In the genomic region with DNA sequence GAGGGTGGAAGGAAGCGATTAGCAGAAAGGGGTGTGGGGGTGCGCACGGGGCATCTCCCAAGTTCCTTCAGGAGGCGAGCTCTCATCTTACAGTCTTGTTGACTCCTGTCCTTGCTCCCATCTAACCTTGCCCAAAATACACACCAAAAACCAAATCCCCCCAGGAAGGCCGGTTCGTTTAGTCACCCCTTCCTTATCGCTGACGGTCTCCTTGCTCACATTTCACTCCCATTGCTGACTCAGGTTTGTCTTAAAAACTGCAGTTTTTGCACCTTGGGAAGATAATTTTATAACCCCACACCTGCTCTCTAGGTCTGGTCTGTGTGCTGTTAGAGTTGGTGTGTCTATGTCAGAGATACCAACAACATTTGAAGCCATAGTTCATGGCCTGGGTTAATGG, we compare ENCODE assay signal across 21 cellular contexts.
"Had no signal": no experiment of that assay in that cellular context is flagged by ENCODE, and none has a peak within 500 bp of the region (broad histone marks: within the 10 kb centered on the region; RNA-seq: fewer than 3 reads in every experiment).

No MANE protein-coding gene starts in this region.

- H3K36me3 Mint-ChIP-seq: memory B cell; naive B cell; stimulated activated memory B cell treated with anti-CD40 and anti-IgM and Interleukin-4, amounts not matched to agents 10 μg/mL and 1 μg/mL and 100 μg/mL, for 72 hours had no signal

- H3K4me3 ChIP-seq: ascending aorta, breast epithelium, esophagus muscularis mucosa, gastroesophageal sphincter, heart right ventricle, mucosa of descending colon, pancreas, sigmoid colon, spleen, thoracic aorta had no signal

- H3K27me3 ChIP-seq: ascending aorta, breast epithelium, esophagus muscularis mucosa, gastroesophageal sphincter, heart right ventricle, pancreas, sigmoid colon had no signal

- ATAC-seq: gastroesophageal sphincter; heart right ventricle; mucosa of descending colon; pancreas; stimulated activated memory B cell treated with anti-CD40 and anti-IgM and Interleukin-4, amounts not matched to agents 10 μg/mL and 1 μg/mL and 100 μg/mL, for 72 hours had no signal

- H3K9me3 ChIP-seq: ascending aorta, breast epithelium, esophagus muscularis mucosa, gastroesophageal sphincter, heart right ventricle, mucosa of descending colon, pancreas, sigmoid colon, spleen, thoracic aorta had no signal

- H3K4me1 Mint-ChIP-seq: memory B cell, naive B cell had no signal

- H3K4me1 ChIP-seq: ascending aorta, breast epithelium had no signal

- H3K27ac Mint-ChIP-seq: activated CD4-positive, alpha-beta memory T cell treated with anti-CD3 and anti-CD28 coated beads, Interleukin-2, amount 10 ng/mL, durations not matched to agents 7 days and 5 days; activated naive CD4-positive, alpha-beta T cell treated with anti-CD3 and anti-CD28 coated beads for 36 hours; memory B cell; naive B cell; stimulated activated memory B cell treated with anti-CD40 and anti-IgM and Interleukin-4, amounts not matched to agents 10 μg/mL and 1 μg/mL and 100 μg/mL, for 72 hours had no signal

- H3K27ac ChIP-seq: ascending aorta, breast epithelium, gastroesophageal sphincter, heart right ventricle, sigmoid colon, spleen, thoracic aorta had no signal

- DNase-seq: activated CD4-positive, alpha-beta memory T cell treated with anti-CD3 and anti-CD28 coated beads, Interleukin-2, amount 10 ng/mL, durations not matched to agents 7 days and 5 days; activated CD4-positive, alpha-beta T cell treated with anti-CD3 and anti-CD28 coated beads for 48 hours; activated CD4-positive, CD25-positive, alpha-beta regulatory T cell; activated naive CD4-positive, alpha-beta T cell treated with anti-CD3 and anti-CD28 coated beads for 36 hours; activated T-cell treated with anti-CD3 and anti-CD28 coated beads, Interleukin-2, amount 50 U/mL, for 1 hour; cerebellar nuclear complex; effector CD8-positive, alpha-beta T cell; heart right ventricle; mucosa of descending colon; naive B cell; pancreas; sigmoid colon; spleen; stimulated activated CD4-positive, alpha-beta T cell treated with anti-CD3 and anti-CD28 coated beads, Interleukin-4, amount 100 ng/mL, for 4 hours had no signal

- H3K27me3 Mint-ChIP-seq: naive B cell had no signal

- H3K4me3 Mint-ChIP-seq: activated CD4-positive, alpha-beta memory T cell treated with anti-CD3 and anti-CD28 coated beads, Interleukin-2, amount 10 ng/mL, durations not matched to agents 7 days and 5 days; activated naive CD4-positive, alpha-beta T cell treated with anti-CD3 and anti-CD28 coated beads for 36 hours; memory B cell; naive B cell; stimulated activated memory B cell treated with anti-CD40 and anti-IgM and Interleukin-4, amounts not matched to agents 10 μg/mL and 1 μg/mL and 100 μg/mL, for 72 hours had no signal

- H3K9me3 Mint-ChIP-seq: activated CD4-positive, alpha-beta memory T cell treated with anti-CD3 and anti-CD28 coated beads, Interleukin-2, amount 10 ng/mL, durations not matched to agents 7 days and 5 days; activated naive CD4-positive, alpha-beta T cell treated with anti-CD3 and anti-CD28 coated beads for 36 hours; memory B cell; stimulated activated memory B cell treated with anti-CD40 and anti-IgM and Interleukin-4, amounts not matched to agents 10 μg/mL and 1 μg/mL and 100 μg/mL, for 72 hours had no signal

- H3K36me3 ChIP-seq: ascending aorta, breast epithelium, esophagus muscularis mucosa, gastroesophageal sphincter, heart right ventricle, pancreas, sigmoid colon, spleen, thoracic aorta had no signal
